ENCODE assay signal across 8 cellular contexts in the genomic region with DNA sequence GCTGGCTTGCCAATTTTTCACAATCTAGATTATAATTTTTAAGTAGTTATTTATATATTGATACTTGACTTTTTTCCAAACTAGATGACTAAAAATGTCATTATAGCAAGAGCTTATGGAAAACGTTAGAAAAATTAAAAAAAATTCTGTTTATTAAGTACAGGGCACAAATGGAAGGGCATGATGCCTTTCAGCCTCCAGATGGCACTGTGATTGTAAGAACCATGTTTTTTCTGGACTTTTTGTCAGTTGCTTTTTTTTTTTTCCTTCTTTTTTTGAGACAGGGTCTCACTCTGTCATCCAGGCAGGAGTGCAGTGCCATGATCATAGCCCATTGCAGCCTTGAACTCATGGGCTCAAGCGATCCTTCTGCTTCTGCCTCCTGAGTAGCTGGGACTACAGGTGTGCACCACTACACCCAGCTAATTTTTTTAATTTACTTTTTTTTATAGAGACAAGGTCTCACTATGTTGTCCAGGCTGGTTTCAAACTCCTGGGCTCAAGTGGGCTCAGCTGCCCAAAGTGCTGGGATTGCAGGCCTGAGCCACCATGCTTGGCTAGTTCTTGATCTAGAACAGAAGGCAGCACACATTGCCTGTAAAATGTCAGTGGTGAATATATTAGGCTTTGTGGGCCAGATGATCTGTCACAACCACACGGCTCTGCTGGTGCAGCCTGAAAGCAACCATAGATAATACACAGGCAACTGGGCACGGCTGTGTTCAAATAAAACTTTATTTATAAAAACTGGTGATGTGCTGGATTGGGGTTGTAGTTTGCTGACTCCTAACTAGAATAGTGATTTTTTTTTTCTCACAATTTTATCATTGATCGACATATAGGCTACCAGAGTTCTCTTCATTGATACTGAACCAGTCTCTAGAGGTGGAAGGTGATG.
DNase-seq lines count a peak whose midpoint lies in the region; ATAC-seq and TF ChIP-seq lines count a peak whose summit lies in the region.
"Had no signal": no experiment of that assay in that cellular context is flagged by ENCODE, and none has a peak within 500 bp of the region (broad histone marks: within the 10 kb centered on the region; RNA-seq: fewer than 3 reads in every experiment).

No MANE protein-coding gene starts in this region.

- TF ChIP-seq CTCF in GM13976 (IDR thresholded peaks at IDR 0.05; ENCODE audit: borderline replicate concordance, control extremely low read depth, extremely low read depth, insufficient read depth, missing control alignments) (peak; percentile 37), RWPE1 (conservative IDR thresholded peaks at IDR 0.05; ENCODE audit: low read depth) (peak; percentile 34)

- in situ Hi-C loops in GM13976 (cut with MboI; ENCODE audit: low sequenced_read_pairs, unreplicated experiment), result no loop called here

- POLR2A ChIA-PET in RWPE1 (lab: Yijun Ruan, JAX; ENCODE audit: low non-redundant PET), result no interaction called here

- H3K4me3 ChIP-seq in skeletal muscle cell (ENCODE audit: low read depth, low read length), result no peak overlapping the region

- DNase-seq in GM13976 (ENCODE audit: low spot score), result no peak
- no peak for DNase-seq in RWPE1 (ENCODE audit: low spot score)
- peak; percentile 74 for DNase-seq in fibroblast of peridontal ligament (ENCODE audit: extremely low read depth)
- DNase-seq in skeletal muscle cell (ENCODE audit: low read depth), result peak; percentile 17
- no peak for DNase-seq in cortex of kidney (lab: John Stamatoyannopoulos, UW)
- no peak for DNase-seq in NK-92 treated with Interleukin-12 subunit alpha and Interleukin-12 subunit beta, amount 100 ng/mL, for 24 hours (lab: John Stamatoyannopoulos, UW)

- ATAC-seq in GM21529 (IDR thresholded peaks at IDR 0.05; ENCODE audit: unreplicated experiment), result no peak
- ATAC-seq: T-cell had no signal

- H3K27ac ChIP-seq in RWPE1, result no peak overlapping the region

- CTCF ChIA-PET in RWPE1 (lab: Yijun Ruan, JAX), result interaction anchor here (0.6 to 1.3 kb wide), 11 partner anchors 13 to 399 kb away, joined by 3 to 8 read pairs (median 5); a partner anchor contains a TSS

Comparison
In these comparisons a context has a peak if more than half of its experiments do, and no peak if none do; other contexts are left out.
1. DNase-seq: peak in fibroblast of peridontal ligament (single experiment) and skeletal muscle cell (single experiment); none in GM13976 (single experiment), RWPE1 (single experiment), cortex of kidney (single experiment) and NK-92 treated with Interleukin-12 subunit alpha and Interleukin-12 subunit beta, amount 100 ng/mL, for 24 hours (single experiment).